ENCODE assay signal across 24 cellular contexts in the genomic region with DNA sequence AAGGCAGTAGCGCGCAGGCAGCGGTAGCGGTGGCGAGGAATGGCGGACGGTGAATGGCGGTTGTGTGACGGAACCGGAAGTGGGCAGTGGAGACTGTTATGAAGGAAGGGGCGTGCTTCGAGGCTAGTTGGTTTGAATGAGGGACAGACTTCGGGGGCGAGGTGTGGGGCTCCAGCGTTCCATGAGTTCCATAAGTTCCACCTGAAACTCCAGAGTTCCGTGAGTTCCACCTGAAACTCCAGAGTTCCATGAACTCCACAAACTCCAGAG.
"Had no signal": no experiment of that assay in that cellular context is flagged by ENCODE, and none has a peak within 500 bp of the region (broad histone marks: within the 10 kb centered on the region; RNA-seq: fewer than 3 reads in every experiment).

No MANE protein-coding gene starts in this region.

- H3K9ac ChIP-seq: parathyroid adenoma had no signal

- FAIRE-seq: small intestine had no signal

- H3K4me1 ChIP-seq: parathyroid adenoma, psoas muscle, right lobe of liver, sigmoid colon, stomach, tibial artery, transverse colon, upper lobe of right lung, uterus had no signal

- H3K9me3 ChIP-seq: ovary, right lobe of liver, sigmoid colon, stomach, tibial artery, transverse colon, upper lobe of right lung, uterus had no signal

- DNase-seq: naive thymus-derived CD8-positive, alpha-beta T cell; nephron progenitor cell; occipital lobe; ovary; posterior cingulate gyrus; psoas muscle; right cardiac atrium; right lobe of liver; sigmoid colon; small intestine; stimulated activated CD4-positive, alpha-beta T cell treated with anti-CD3 and anti-CD28 coated beads, Interleukin-15, amount 100 ng/mL, for 24 hours; stimulated activated CD4-positive, alpha-beta T cell treated with anti-CD3 and anti-CD28 coated beads, Interleukin-2, amount 100 ng/mL, for 24 hours; stimulated activated CD4-positive, alpha-beta T cell treated with anti-CD3 and anti-CD28 coated beads, Interleukin-2, amount 100 ng/mL, for 48 hours; stimulated activated CD4-positive, alpha-beta T cell treated with anti-CD3 and anti-CD28 coated beads, Interleukin-4, amount 100 ng/mL, for 24 hours; stimulated activated naive B cell treated with anti-CD40 and anti-IgM and Interleukin-4, amounts not matched to agents 10 μg/mL and 1 μg/mL and 100 μg/mL, for 72 hours; stimulated activated naive CD4-positive, alpha-beta T cell treated with Interleukin-2 at 50 U/mL for 16 hours; stomach; tibial artery; transverse colon; upper lobe of right lung; uterus had no signal

- H2AFZ ChIP-seq: parathyroid adenoma had no signal

- H3K79me2 ChIP-seq: parathyroid adenoma had no signal

- H3K36me3 ChIP-seq: ovary, right lobe of liver, sigmoid colon, stomach, tibial artery, transverse colon, upper lobe of right lung, uterus had no signal

- H3K27ac ChIP-seq: ovary, parathyroid adenoma, psoas muscle, right lobe of liver, sigmoid colon, stomach, tibial artery, transverse colon, upper lobe of right lung, uterus had no signal

- H3K27me3 ChIP-seq: ovary, sigmoid colon, stomach, tibial artery, transverse colon, upper lobe of right lung had no signal

- H3K4me3 ChIP-seq: ovary, psoas muscle, right lobe of liver, sigmoid colon, stomach, tibial artery, transverse colon, upper lobe of right lung, uterus had no signal

- ATAC-seq: naive thymus-derived CD8-positive, alpha-beta T cell; natural killer cell treated with Interleukin-12 subunit alpha and Interleukin-12 subunit beta and Interleukin-15 and Interleukin-18, amount 100 ng/mL, for 72 hours; psoas muscle; right cardiac atrium; right lobe of liver; stimulated activated effector memory CD8-positive, alpha-beta T cell treated with anti-CD3 and anti-CD28 coated beads, Interleukin-12 subunit alpha, Interleukin-12 subunit beta, amount 100 ng/mL, for 72 hours; stimulated activated naive B cell treated with anti-CD40 and anti-IgM and Interleukin-4, amounts not matched to agents 10 μg/mL and 1 μg/mL and 100 μg/mL, for 72 hours; upper lobe of right lung had no signal
